In the genomic region with DNA sequence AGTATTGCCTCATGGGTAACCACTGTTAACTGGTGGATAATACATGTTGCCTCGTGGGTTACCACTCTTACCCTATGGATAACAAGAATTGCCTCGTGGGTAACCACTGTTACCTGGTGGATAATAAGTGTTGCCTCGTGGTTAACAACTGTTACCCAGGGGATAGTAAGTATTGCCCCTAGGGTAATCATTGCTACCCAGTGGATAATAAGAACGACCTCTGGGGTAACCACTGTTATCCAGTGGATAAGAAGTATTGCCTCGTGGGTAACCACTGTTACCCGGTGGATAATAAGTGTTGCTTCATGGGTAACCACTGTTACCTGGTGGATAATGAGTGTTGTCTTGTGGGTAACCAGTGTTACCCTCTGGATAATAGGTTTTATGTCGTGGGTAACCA, we compare ENCODE assay signal across 30 cellular contexts. TPM values are rescaled to one million over a fixed set of nuclear protein-coding genes. Genes with fewer than 3 reads are reported as not detected.
"Had no signal": no experiment of that assay in that cellular context is flagged by ENCODE, and none has a peak within 500 bp of the region (broad histone marks: within the 10 kb centered on the region; RNA-seq: fewer than 3 reads in every experiment).

No MANE protein-coding gene starts in this region.

- H3K4me1 ChIP-seq: gastrocnemius medialis, lower lobe of right lung, psoas muscle, sigmoid colon, testis, tibial artery had no signal

- H3K27me3 Mint-ChIP-seq: stimulated activated memory B cell treated with anti-CD40 and anti-IgM and Interleukin-4, amounts not matched to agents 10 μg/mL and 1 μg/mL and 100 μg/mL, for 72 hours; type B pancreatic cell had no signal

- H3K4me1 Mint-ChIP-seq: natural killer cell; stimulated activated memory B cell treated with anti-CD40 and anti-IgM and Interleukin-4, amounts not matched to agents 10 μg/mL and 1 μg/mL and 100 μg/mL, for 72 hours had no signal

- H3K27ac ChIP-seq: dorsolateral prefrontal cortex, epithelial cell of prostate, gastrocnemius medialis, lower lobe of right lung, ovary, psoas muscle, sigmoid colon, testis, tibial artery had no signal

- H3K4me3 Mint-ChIP-seq: natural killer cell; stimulated activated memory B cell treated with anti-CD40 and anti-IgM and Interleukin-4, amounts not matched to agents 10 μg/mL and 1 μg/mL and 100 μg/mL, for 72 hours; type B pancreatic cell had no signal

- H3K9me3 ChIP-seq: gastrocnemius medialis, lower lobe of right lung, testis, tibial artery had no signal

- H3K4me3 ChIP-seq: dorsolateral prefrontal cortex, gastrocnemius medialis, lower lobe of right lung, ovary, psoas muscle, sigmoid colon, testis, tibial artery had no signal

- H3K27me3 ChIP-seq: dorsolateral prefrontal cortex, gastrocnemius medialis, ovary, sigmoid colon, testis, tibial artery had no signal

- H3K27ac Mint-ChIP-seq: natural killer cell; stimulated activated memory B cell treated with anti-CD40 and anti-IgM and Interleukin-4, amounts not matched to agents 10 μg/mL and 1 μg/mL and 100 μg/mL, for 72 hours; type B pancreatic cell had no signal

- H3K36me3 Mint-ChIP-seq: natural killer cell; stimulated activated memory B cell treated with anti-CD40 and anti-IgM and Interleukin-4, amounts not matched to agents 10 μg/mL and 1 μg/mL and 100 μg/mL, for 72 hours; type B pancreatic cell had no signal

- H3K36me3 ChIP-seq: gastrocnemius medialis, lower lobe of right lung, ovary, sigmoid colon, tibial artery had no signal

- ATAC-seq: esophagus mucosa; gastrocnemius medialis; left ventricle myocardium superior; lower lobe of right lung; natural killer cell; psoas muscle; right cardiac atrium; stimulated activated memory B cell treated with anti-CD40 and anti-IgM and Interleukin-4, amounts not matched to agents 10 μg/mL and 1 μg/mL and 100 μg/mL, for 72 hours; stimulated activated naive CD8-positive, alpha-beta T cell treated with anti-CD3 and anti-CD28 coated beads, Interleukin-15, Interleukin-2, amounts not matched to agents 100 U/mL and 50 U/mL, for 24 hours had no signal

- H3K9me3 Mint-ChIP-seq: stimulated activated memory B cell treated with anti-CD40 and anti-IgM and Interleukin-4, amounts not matched to agents 10 μg/mL and 1 μg/mL and 100 μg/mL, for 72 hours; type B pancreatic cell had no signal

- DNase-seq: dorsolateral prefrontal cortex; effector CD4-positive, alpha-beta T cell; foreskin fibroblast; gastrocnemius medialis; head of caudate nucleus; left ventricle myocardium superior; lower lobe of right lung; natural killer cell; occipital lobe; ovary; posterior cingulate gyrus; psoas muscle; right cardiac atrium; sigmoid colon; stimulated activated CD4-positive, alpha-beta T cell treated with anti-CD3 and anti-CD28 coated beads, Interleukin-4, amount 100 ng/mL, for 4 hours; stimulated activated naive CD8-positive, alpha-beta T cell treated with anti-CD3 and anti-CD28 coated beads, Interleukin-15, Interleukin-2, amounts not matched to agents 100 U/mL and 50 U/mL, for 24 hours; substantia nigra; testis; tibial artery had no signal

- FAIRE-seq: keratinocyte had no signal

RNA-seq across cellular contexts. Expression of gene NXPE4, which starts 28.1 kb away (rescaled TPM):
- total RNA-seq: dorsolateral prefrontal cortex, esophagus mucosa, glomerular endothelial cell, left ventricle myocardium superior, lower lobe of right lung, mononuclear cell, natural killer cell, occipital lobe, ovary, psoas muscle, renal cortical epithelial cell, right cardiac atrium, skeletal muscle tissue, testis, urinary bladder had no signal
- polyA plus RNA-seq: keratinocyte, neural cell, psoas muscle, right cardiac atrium, urinary bladder had no signal

RNA-seq across cellular contexts. Expression of gene NXPE2, which starts 54.6 kb away (rescaled TPM):
- total RNA-seq: esophagus mucosa, glomerular endothelial cell, mononuclear cell, natural killer cell had no signal
- polyA plus RNA-seq: neural cell had no signal
